6 cellular contexts compared by ENCODE assay signal in genomic region chr7:70559815-70560214, GRCh38.
"Had no signal": no experiment of that assay in that cellular context is flagged by ENCODE, and none has a peak within 500 bp of the region (broad histone marks: within the 10 kb centered on the region; RNA-seq: fewer than 3 reads in every experiment).

No MANE protein-coding gene starts in this region.

- H3K4me3 ChIP-seq: K562 had no signal

- DNase-seq: IMR-90, KBM-7 had no signal

- H3K27ac ChIP-seq: HL-60 had no signal

- H3K4me3 Mint-ChIP-seq: IgD-negative memory B cell had no signal

- ATAC-seq: HepG2, K562 had no signal

- H3K27ac Mint-ChIP-seq: IgD-negative memory B cell had no signal

- H3K4me1 Mint-ChIP-seq: IgD-negative memory B cell had no signal
